In the genomic region with DNA sequence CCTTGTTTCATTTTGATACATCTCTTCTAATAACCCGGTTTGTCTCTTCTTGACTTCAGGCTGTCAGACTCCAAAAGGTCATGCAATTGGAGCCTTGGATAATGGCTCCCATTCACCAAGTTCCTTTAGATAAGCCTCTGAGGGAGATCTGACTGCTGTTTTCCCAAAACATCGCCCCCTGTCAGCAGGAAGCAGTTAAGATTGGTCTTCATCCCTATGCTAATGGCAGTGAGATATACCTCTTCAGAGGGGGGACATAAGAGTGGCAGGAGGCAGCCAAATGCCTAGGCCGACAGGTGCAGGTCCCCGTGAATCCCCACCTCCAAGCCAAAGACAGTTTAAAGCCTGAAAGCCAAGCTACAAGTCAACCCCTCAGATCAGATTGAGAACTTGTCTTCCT, we compare ENCODE assay signal across 25 cellular contexts.
"Had no signal": no experiment of that assay in that cellular context is flagged by ENCODE, and none has a peak within 500 bp of the region (broad histone marks: within the 10 kb centered on the region; RNA-seq: fewer than 3 reads in every experiment).

No MANE protein-coding gene starts in this region.

- H3K9me3 ChIP-seq: testis had no signal

- ATAC-seq: activated CD4-positive, CD25-positive, alpha-beta regulatory T cell treated with anti-CD3 and anti-CD28 coated beads, Interleukin-2, amount 50 U/mL, for 24 hours; esophagus mucosa; heart left ventricle; naive thymus-derived CD4-positive, alpha-beta T cell; right cardiac atrium had no signal

- H3K27ac ChIP-seq: brain microvascular endothelial cell, heart left ventricle, spleen, testis, upper lobe of left lung, VCaP had no signal

- H3K9me3 Mint-ChIP-seq: T-helper 2 cell treated with Interferon-gamma antibody and Interleukin-4, amounts not matched to agents 5 μg/mL and 100 μg/mL, for 36 hours had no signal

- H3K4me3 ChIP-seq: heart left ventricle, spleen, testis, upper lobe of left lung had no signal

- H3K36me3 Mint-ChIP-seq: naive thymus-derived CD4-positive, alpha-beta T cell had no signal

- H3K4me1 ChIP-seq: heart left ventricle, spleen, testis, upper lobe of left lung had no signal

- H3K4me1 Mint-ChIP-seq: naive thymus-derived CD4-positive, alpha-beta T cell had no signal

- H3K36me3 ChIP-seq: brain microvascular endothelial cell, heart left ventricle, spleen, upper lobe of left lung had no signal

- H3K27ac Mint-ChIP-seq: activated T-cell treated with anti-CD3 and anti-CD28 coated beads, Interleukin-2, amount 50 U/mL, for 24 hours; mesothelial cell of epicardium; naive thymus-derived CD4-positive, alpha-beta T cell; T-helper 2 cell treated with Interferon-gamma antibody and Interleukin-4, amounts not matched to agents 5 μg/mL and 100 μg/mL, for 36 hours had no signal

- DNase-seq: activated CD4-positive, alpha-beta T cell treated with anti-CD3 and anti-CD28 coated beads for 48 hours; activated CD4-positive, alpha-beta T cell treated with anti-CD3 and anti-CD28 coated beads, Interleukin-2, amount 50 U/mL, for 48 hours; activated CD8-positive, alpha-beta memory T cell treated with anti-CD3 and anti-CD28 coated beads, Interleukin-2, amount 50 U/mL, for 48 hours; activated gamma-delta T cell treated with Interleukin-2 at 50 U/mL for 16 hours; activated naive CD4-positive, alpha-beta T cell treated with anti-CD3 and anti-CD28 coated beads, Interleukin-2, amount 50 U/mL, for 16 hours; activated T-cell treated with anti-CD3 and anti-CD28 coated beads, Interleukin-2, amount 50 U/mL, for 24 hours; amniotic stem cell; brain microvascular endothelial cell; foreskin fibroblast; heart left ventricle; hypothalamus; naive thymus-derived CD4-positive, alpha-beta T cell; occipital lobe; right cardiac atrium; spleen; stimulated activated naive CD4-positive, alpha-beta T cell treated with Interleukin-2 at 50 U/mL for 16 hours; T-helper 1 cell; testis; upper lobe of left lung had no signal

- H3K27me3 Mint-ChIP-seq: activated T-cell treated with anti-CD3 and anti-CD28 coated beads, Interleukin-2, amount 50 U/mL, for 24 hours had no signal

- H3K4me3 Mint-ChIP-seq: activated T-cell treated with anti-CD3 and anti-CD28 coated beads, Interleukin-2, amount 50 U/mL, for 24 hours; mesothelial cell of epicardium; naive thymus-derived CD4-positive, alpha-beta T cell; neural crest cell; T-helper 2 cell treated with Interferon-gamma antibody and Interleukin-4, amounts not matched to agents 5 μg/mL and 100 μg/mL, for 36 hours had no signal

- H3K27me3 ChIP-seq: brain microvascular endothelial cell, testis, upper lobe of left lung had no signal
